In the genomic region with DNA sequence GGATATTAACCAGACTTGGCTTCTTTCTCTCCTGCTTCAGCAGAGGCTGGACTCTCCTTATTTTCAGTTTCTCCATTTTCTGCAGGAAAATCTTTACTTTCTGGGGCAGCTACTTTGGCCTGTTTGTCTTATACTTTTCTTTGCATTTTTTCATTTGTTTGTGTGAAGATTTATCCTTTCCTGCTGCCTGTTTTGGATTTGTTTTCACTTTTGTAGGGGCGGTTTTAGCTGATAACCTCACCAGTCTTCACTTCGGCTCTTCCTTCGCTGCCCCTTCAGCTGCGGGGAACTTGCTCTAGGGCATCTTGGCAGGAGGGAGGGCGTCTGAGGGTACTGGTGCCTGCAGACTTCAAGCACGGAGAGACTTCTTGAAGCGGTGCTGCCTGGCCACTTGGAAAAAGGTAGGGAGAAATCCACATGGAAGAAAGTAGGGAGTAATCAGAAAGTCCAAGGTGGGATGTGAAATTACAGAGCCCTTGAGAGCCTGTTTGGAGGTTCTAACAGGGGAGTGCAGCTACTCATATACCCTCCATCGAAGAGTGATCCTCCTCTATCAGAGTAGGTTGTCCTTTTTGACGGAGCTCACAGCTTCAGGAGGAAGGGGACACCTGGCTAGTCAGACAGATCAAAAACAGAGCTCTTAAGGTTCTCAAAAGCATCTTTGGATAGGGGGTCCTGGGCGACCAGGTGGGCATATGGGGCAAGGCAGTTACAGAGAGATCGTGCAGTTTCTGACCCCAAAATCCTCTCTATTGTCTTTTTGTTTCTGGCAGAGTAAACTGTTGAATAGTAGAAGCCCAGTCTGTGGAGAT, we compare ENCODE assay signal across 11 cellular contexts. TPM values are rescaled to one million over a fixed set of nuclear protein-coding genes. Genes with fewer than 3 reads are reported as not detected.
DNase-seq lines count a peak whose midpoint lies in the region; ATAC-seq and TF ChIP-seq lines count a peak whose summit lies in the region.
"Had no signal": no experiment of that assay in that cellular context is flagged by ENCODE, and none has a peak within 500 bp of the region (broad histone marks: within the 10 kb centered on the region; RNA-seq: fewer than 3 reads in every experiment).

No MANE protein-coding gene starts in this region.

- no TSS peak for BruUV-seq in IMR-90 (replicated peaks; lab: Mats Ljungman, UMichigan)

- no peak overlapping the region for H4K12ac ChIP-seq in trophoblast cell (ENCODE audit: low read depth, low read length)

- H3K36me3 ChIP-seq in IMR-90 (ENCODE audit: control insufficient read depth, insufficient read depth, low read length) = no peaks in the 10 kb centered on the region
- H3K36me3 ChIP-seq in trophoblast cell (ENCODE audit: control insufficient read depth in 1 of 2, insufficient read depth in 2 of 2, low read length in 2 of 2) = no peaks in the 10 kb centered on the region

- H3K27me3 ChIP-seq in IMR-90 (ENCODE audit: control insufficient read depth, insufficient read depth, low read length) = peaks cover 59% of the 10 kb centered on the region
- H3K27me3 ChIP-seq in trophoblast cell (ENCODE audit: insufficient read depth, low read length) = peaks cover 41% of the 10 kb centered on the region

- H3K4ac ChIP-seq in IMR-90 (ENCODE audit: low read depth, low read length) (no peak overlapping the region), trophoblast cell (ENCODE audit: low read depth, low read length) (no peak overlapping the region)

- H2BK20ac ChIP-seq in IMR-90 (ENCODE audit: low read depth, low read length) = no peak overlapping the region

- no peak for TF ChIP-seq CTCF in IMR-90 (conservative IDR thresholded peaks at IDR 0.05; ENCODE audit: low read depth, low read length)
- no peak for TF ChIP-seq CTCF in choroid plexus epithelial cell (conservative IDR thresholded peaks at IDR 0.05; ENCODE audit: low read depth, low read length)

- POLR2A ChIA-PET in IMR-90 (lab: Charles Lee; ENCODE audit: unreplicated experiment) = no interaction called here

- H2AK9ac ChIP-seq in IMR-90 (replicated peaks; ENCODE audit: low read depth, low read length, poor library complexity) = no peak overlapping the region

- H3K9ac ChIP-seq in IMR-90 (ENCODE audit: low read depth, low read length) = no peak overlapping the region
- H3K9ac ChIP-seq in trophoblast cell (ENCODE audit: low read length) = no peak overlapping the region

- H3K23ac ChIP-seq in IMR-90 (ENCODE audit: low read depth, low read length) (no peak overlapping the region), trophoblast cell (ENCODE audit: low read length) (no peak overlapping the region)

- H3K18ac ChIP-seq in IMR-90 (ENCODE audit: low read depth, low read length) (no peak overlapping the region), trophoblast cell (ENCODE audit: low read length) (no peak overlapping the region)

- H3K4me1 ChIP-seq in IMR-90 (ENCODE audit: control insufficient read depth, insufficient read depth, low read length) (no peaks in the 10 kb centered on the region), trophoblast cell (ENCODE audit: control insufficient read depth in 1 of 2, insufficient read depth in 2 of 2, low read length in 2 of 2) (no peaks in the 10 kb centered on the region)

- H3K9me3 ChIP-seq in IMR-90 (ENCODE audit: control insufficient read depth, insufficient read depth, low read length) (no peaks in the 10 kb centered on the region), trophoblast cell (ENCODE audit: insufficient read depth, low read depth, low read length) (no peaks in the 10 kb centered on the region)

- H3K79me1 ChIP-seq in IMR-90 (ENCODE audit: low read depth in 1 of 2, low read length in 2 of 2) (no peaks in the 10 kb centered on the region), trophoblast cell (ENCODE audit: low read length) (no peaks in the 10 kb centered on the region)

- H3K4me3 ChIP-seq in IMR-90 (ENCODE audit: insufficient read depth, low read depth, low read length) (no peak overlapping the region), choroid plexus epithelial cell (ENCODE audit: low read depth, low read length) (peak overlapping the region; percentile 30), trophoblast cell (ENCODE audit: low read depth, low read length) (no peak overlapping the region)

- CTCF ChIA-PET in IMR-90 (lab: Yijun Ruan, JAX) = interaction anchor here (0.6 to 1.0 kb wide), 3 partner anchors 10 to 98 kb away, joined by 3 read pairs; no protein-coding TSS in a partner anchor

- no peak overlapping the region for H3K56ac ChIP-seq in IMR-90 (ENCODE audit: extremely low read depth, insufficient read depth, low read length)

- TF ChIP-seq RAD21 in IMR-90 (IDR thresholded peaks at IDR 0.05; ENCODE audit: low read length) = no peak

- H3K14ac ChIP-seq in IMR-90 (replicated peaks; ENCODE audit: low read depth, low read length) (no peak overlapping the region), trophoblast cell (ENCODE audit: low read length) (no peak overlapping the region)

- DNase-seq in IMR-90 (no peak), choroid plexus epithelial cell (ENCODE audit: low read depth) (no peak), trophoblast cell (no peak), LoVo (ENCODE audit: low spot score) (no peak)
- DNase-seq in activated CD4-positive, alpha-beta T cell treated with anti-CD3 and anti-CD28 coated beads for 4 hours = no peak
- DNase-seq: activated CD4-positive, alpha-beta T cell treated with anti-CD3 and anti-CD28 coated beads, Interleukin-2, amount 50 U/mL, for 4 hours; NCI-H2171; stimulated activated CD4-positive, alpha-beta T cell treated with anti-CD3 and anti-CD28 coated beads, Interleukin-15, amount 100 ng/mL, for 24 hours had no signal

- H4K8ac ChIP-seq in IMR-90 (ENCODE audit: low read depth in 2 of 2, low read length in 2 of 2) (no peak overlapping the region), trophoblast cell (ENCODE audit: low read depth, low read length) (no peak overlapping the region)

- H2BK5ac ChIP-seq in IMR-90 (ENCODE audit: low read depth, low read length, poor library complexity, severe bottlenecking) = no peak overlapping the region
- H2BK5ac ChIP-seq in trophoblast cell (ENCODE audit: low read depth, low read length, poor library complexity) = no peak overlapping the region

- H2BK15ac ChIP-seq in IMR-90 (ENCODE audit: low read depth, low read length) = no peak overlapping the region

- no peak overlapping the region for H4K91ac ChIP-seq in IMR-90 (ENCODE audit: insufficient read depth, low read depth, low read length)
- no peak overlapping the region for H4K91ac ChIP-seq in trophoblast cell (ENCODE audit: low read depth, low read length)

- intact Hi-C loops in IMR-90 (cut with micrococcal nuclease) = loop anchor here (1.0 kb wide), 1 partner anchor 96 kb away; no protein-coding TSS in a partner anchor

- TF ChIP-seq POLR2A in IMR-90 (IDR thresholded peaks at IDR 0.05; ENCODE audit: low read depth, low read length) = no peak

- H4K20me1 ChIP-seq in IMR-90 (ENCODE audit: insufficient read depth, low read length) = no peaks in the 10 kb centered on the region

- H3K4me2 ChIP-seq in IMR-90 (ENCODE audit: low read depth, low read length) = peak overlapping the region; percentile 45; the same call in 1 of the 2 replicates
- H3K4me2 ChIP-seq in trophoblast cell (ENCODE audit: low read length) = no peak overlapping the region

- H4K5ac ChIP-seq in IMR-90 (ENCODE audit: low read depth, low read length) = no peak overlapping the region

- no CpG with 5 or more reads among the region's 11 CpGs for WGBS in IMR-90 (ENCODE audit: extremely low coverage in 2 of 2, insufficient read length in 1 of 2), 2 experiments
- WGBS in trophoblast cell (ENCODE audit: extremely low coverage, insufficient coverage, insufficient read length) = no CpG with 5 or more reads among the region's 11 CpGs

- H3K27ac ChIP-seq in IMR-90 (ENCODE audit: insufficient read depth, low read length) = no peak overlapping the region
- H3K27ac ChIP-seq in trophoblast cell (ENCODE audit: low read depth, low read length) = no peak overlapping the region

- dilution Hi-C loops in IMR-90 (cut with HindIII; ENCODE audit: low sequenced_read_pairs, unreplicated experiment) = no loop called here

- H2AFZ ChIP-seq in IMR-90 (replicated peaks; ENCODE audit: low read length, poor library complexity) (no peak overlapping the region), trophoblast cell (ENCODE audit: insufficient read depth, low read length, poor library complexity) (no peak overlapping the region)

- in situ Hi-C loops in IMR-90 (cut with MboI; ENCODE audit: low sequenced_read_pairs) = loop anchor here (10.0 kb wide), 1 partner anchor 95 kb away; no protein-coding TSS in a partner anchor

- H2BK12ac ChIP-seq in trophoblast cell (ENCODE audit: low read length) = no peak overlapping the region

- peak; percentile 15 for ATAC-seq in GM18517 (IDR thresholded peaks at IDR 0.05; ENCODE audit: unreplicated experiment)
- ATAC-seq in GM21381 (IDR thresholded peaks at IDR 0.05; ENCODE audit: unreplicated experiment) = peak; percentile 13
- ATAC-seq in IMR-90 (ENCODE audit: low read depth) = no peak; the same call in 1 of the 2 replicates
- no peak for ATAC-seq in GM21737 (IDR thresholded peaks at IDR 0.05; ENCODE audit: unreplicated experiment)

- H3K9me1 ChIP-seq in IMR-90 (ENCODE audit: insufficient read depth, low read length) = no peaks in the 10 kb centered on the region

- H2AK5ac ChIP-seq in IMR-90 (ENCODE audit: low read depth, low read length) = no peak overlapping the region
- no peak overlapping the region for H2AK5ac ChIP-seq in trophoblast cell (ENCODE audit: low read length)

- H3K79me2 ChIP-seq in trophoblast cell (ENCODE audit: control insufficient read depth, insufficient read depth, low read length, poor library complexity) = no peaks in the 10 kb centered on the region

- H2BK120ac ChIP-seq in IMR-90 (ENCODE audit: low read depth, low read length) (no peak overlapping the region), trophoblast cell (ENCODE audit: insufficient read depth, low read length, poor library complexity) (no peak overlapping the region)

TF ChIP-seq in IMR-90, 13 proteins besides CTCF, POLR2A, EP300 and RAD21:
- TF ChIP-seq FOS (IDR thresholded peaks at IDR 0.05; ENCODE audit: low read depth, low read length) = no peak
- no peak for TF ChIP-seq RCOR1 (IDR thresholded peaks at IDR 0.05; ENCODE audit: insufficient replicate concordance, low read length)

RNA-seq across cellular contexts. Expression of a gene that starts 14.6 kb away (rescaled TPM):
- 10.2 and 16.7 TPM in 2 replicates for total RNA-seq in IMR-90 (2012; rRNA removed)
- 1.3 and 1.9 TPM in 2 replicates for polyA plus RNA-seq in IMR-90 (2012; rRNA removed)
- polyA plus RNA-seq in IMR-90 (2012; cell fraction: cytosol; rRNA removed) = 0.21 and 0.27 TPM in 2 replicates
- 0.41 and 4.7 TPM in 2 replicates for polyA plus RNA-seq in IMR-90 (2012; cell fraction: nucleus; rRNA removed; ENCODE audit: low replicate concordance)
- 3.1 and 3.3 TPM in 2 replicates for polyA plus RNA-seq in trophoblast cell (2013)

Comparison
In these comparisons a context has a peak if more than half of its experiments do, and no peak if none do; other contexts are left out.
1. ATAC-seq: peak in GM18517 (single experiment) and GM21381 (single experiment); none in IMR-90 (single experiment) and GM21737 (single experiment).